ENCODE assay signal across 10 cellular contexts in genomic region chr16:31128711-31129567, GRCh38. TPM values are rescaled to one million over a fixed set of nuclear protein-coding genes. Genes with fewer than 3 reads are reported as not detected.
DNase-seq lines count a peak whose midpoint lies in the region; ATAC-seq and TF ChIP-seq lines count a peak whose summit lies in the region.
"Had no signal": no experiment of that assay in that cellular context is flagged by ENCODE, and none has a peak within 500 bp of the region (broad histone marks: within the 10 kb centered on the region; RNA-seq: fewer than 3 reads in every experiment).

No MANE protein-coding gene starts in this region.

- H3K4me3 ChIP-seq in adrenal gland (no peak overlapping the region), left lung (no peak overlapping the region), subcutaneous abdominal adipose tissue (ENCODE audit: low read depth in 1 of 5, low read length in 5 of 5) (no peak overlapping the region)
- H3K4me3 ChIP-seq: A549 had no signal

- H3K9ac ChIP-seq in subcutaneous abdominal adipose tissue (ENCODE audit: low read length in 5 of 5): peak overlapping the region in 3 of 5 donors; percentile 22 to 53 (median 35)

- H3K36me3 ChIP-seq in adrenal gland (replicated peaks in 1 of 2): peaks cover 0 to 48% of the 10 kb centered on the region in 2 donors
- peaks cover 0 to 61% of the 10 kb centered on the region in 2 donors for H3K36me3 ChIP-seq in left lung
- H3K36me3 ChIP-seq in subcutaneous abdominal adipose tissue (ENCODE audit: control insufficient read depth in 5 of 5, insufficient read depth in 5 of 5, low read length in 5 of 5): peaks cover 0 to 76% (median 64%) of the 10 kb centered on the region in 5 donors

- intact Hi-C loops in adrenal gland (cut with DNase I) (no loop called here), left lung (cut with DNase I) (no loop called here)

- DNase-seq in NCI-H2029 (lab: John Stamatoyannopoulos, UW): peak; percentile 41
- DNase-seq in NCI-H2029 treated with DMSO at 0.1 percent for 48 hours (lab: John Stamatoyannopoulos, UW): no peak
- peak in 4 of 7 donors; percentile 31 to 73 (median 58) for DNase-seq in adrenal gland
- DNase-seq in left lung: peak; percentile 84 to 87
- no peak for DNase-seq in GM19238 (ENCODE audit: insufficient read length, low spot score)
- no peak for DNase-seq in NCI-H187 (lab: John Stamatoyannopoulos, UW)

- ATAC-seq in left lung (peak; percentile 65), HG03159 (IDR thresholded peaks at IDR 0.05; ENCODE audit: unreplicated experiment) (no peak)
- ATAC-seq: A549 had no signal

- H3K27ac ChIP-seq in adrenal gland (peak overlapping the region; percentile 30 to 93 (median 57)), left lung (peak overlapping the region; percentile 90 to 97), subcutaneous abdominal adipose tissue (ENCODE audit: low read depth, low read length) (peak overlapping the region; percentile 46)
- H3K27ac ChIP-seq: A549 had no signal

- 76 to 81% (median 77%) methylated on average over 9 to 14 of the region's 14 CpGs for WGBS in adrenal gland, 4 donors

- no peaks in the 10 kb centered on the region for H3K9me3 ChIP-seq in adrenal gland (replicated peaks in 1 of 3)
- no peaks in the 10 kb centered on the region for H3K9me3 ChIP-seq in left lung
- H3K9me3 ChIP-seq in subcutaneous abdominal adipose tissue (ENCODE audit: control insufficient read depth in 5 of 5, low read length in 5 of 5): no peaks in the 10 kb centered on the region
- H3K9me3 ChIP-seq: A549 had no signal

- H3K4me1 ChIP-seq in adrenal gland (replicated peaks in 1 of 2): no peaks in the 10 kb centered on the region
- H3K4me1 ChIP-seq in left lung: peaks cover 17 to 73% of the 10 kb centered on the region in 2 donors
- peaks cover 0 to 34% (median 13%) of the 10 kb centered on the region in 5 donors for H3K4me1 ChIP-seq in subcutaneous abdominal adipose tissue (ENCODE audit: control insufficient read depth in 5 of 5, insufficient read depth in 5 of 5, low read length in 5 of 5)

- H3K27me3 ChIP-seq in adrenal gland (no peaks in the 10 kb centered on the region), left lung (no peaks in the 10 kb centered on the region), subcutaneous abdominal adipose tissue (ENCODE audit: control insufficient read depth in 5 of 5, insufficient read depth in 4 of 5, low read length in 5 of 5) (no peaks in the 10 kb centered on the region)

- TF ChIP-seq POLR2A in adrenal gland (IDR thresholded peaks at IDR 0.05): peak in 1 of 2 donors; percentile 17

- TF ChIP-seq CTCF in adrenal gland (IDR thresholded peaks at IDR 0.05): no peak
- TF ChIP-seq CTCF in left lung (IDR thresholded peaks at IDR 0.05): no peak

RNA-seq across cellular contexts. Expression of gene PRSS8, which starts 6.6 kb away (rescaled TPM):
- total RNA-seq in adrenal gland (under 1 TPM in 4 of 8 donors, not detected in 4; 0.41 to 0.69 (median 0.53) TPM), left lung (100 to 1,000 TPM in 1 of 2 donors, 10 to 100 TPM in 1; 61.2 to 129 TPM)
- under 1 TPM in 2 of 3 donors, not detected in 1; 0.16 to 0.20 TPM for polyA plus RNA-seq in adrenal gland

RNA-seq across cellular contexts. Expression of gene KAT8, which starts 11.5 kb away (rescaled TPM):
- 10 to 100 TPM; 61.1 to 94.0 (median 86.9) TPM for total RNA-seq in adrenal gland
- 100 to 1,000 TPM in 1 of 3 donors, 10 to 100 TPM in 2; 45.0 to 148 (median 97.4) TPM for polyA plus RNA-seq in adrenal gland
- total RNA-seq in left lung: 10 to 100 TPM; 49.8 to 55.0 TPM

RNA-seq across cellular contexts. Expression of gene BCKDK, which starts 20.8 kb away (rescaled TPM):
- total RNA-seq in adrenal gland: 100 to 1,000 TPM in 5 of 8 donors, 10 to 100 TPM in 3; 61.3 to 181 (median 105) TPM
- polyA plus RNA-seq in adrenal gland: 10 to 100 TPM; 30.6 to 32.1 (median 30.6) TPM
- 10 to 100 TPM; 36.1 to 43.8 TPM for total RNA-seq in left lung

RNA-seq across cellular contexts. Expression of gene PRSS36, which starts 20.9 kb away (rescaled TPM):
- total RNA-seq in adrenal gland (10 to 100 TPM in 1 of 8 donors, 1 to 10 TPM in 7; 3.0 to 18.3 (median 7.4) TPM), left lung (1 to 10 TPM; 4.8 to 5.8 TPM)
- polyA plus RNA-seq in adrenal gland: 10 to 100 TPM in 1 of 3 donors, 1 to 10 TPM in 2; 1.0 to 17.7 (median 8.2) TPM
- total RNA-seq: glomerular endothelial cell had no signal

RNA-seq across cellular contexts. Expression of gene VKORC1, which starts 34.3 kb away (rescaled TPM):
- total RNA-seq in adrenal gland: 100 to 1,000 TPM in 7 of 8 donors, 10 to 100 TPM in 1; 63.5 to 267 (median 155) TPM
- 100 to 1,000 TPM in 1 of 3 donors, 10 to 100 TPM in 2; 69.5 to 120 (median 82.1) TPM for polyA plus RNA-seq in adrenal gland
- 100 to 1,000 TPM in 1 of 2 donors, 10 to 100 TPM in 1; 76.4 to 102 TPM for total RNA-seq in left lung

Comparison
In these comparisons a context has a peak if more than half of its experiments do, and no peak if none do; other contexts are left out.
1. DNase-seq: peak in NCI-H2029 (single experiment), adrenal gland (4 of 7) and left lung (2 of 2); none in NCI-H2029 treated with DMSO at 0.1 percent for 48 hours (single experiment), GM19238 (single experiment) and NCI-H187 (0 of 2).
2. RNA of gene PRSS8, which starts 6.6 kb away (total RNA-seq): 61.2 to 129 TPM in left lung; 0.41 to 0.69 TPM in adrenal gland; every median in the first group is over 10 times any median in the second.
3. Peak in every context shown above with its lines, with median percentiles within 50 percentile points of each other: H3K27ac ChIP-seq.